16 cellular contexts compared by ENCODE assay signal in genomic region chr1:70038025-70038424, GRCh38.
A peak's percentile ranks its signal among the peaks of the same experiment; 100 is the strongest.
DNase-seq lines count a peak whose midpoint lies in the region; ATAC-seq and TF ChIP-seq lines count a peak whose summit lies in the region.
"Had no signal": no experiment of that assay in that cellular context is flagged by ENCODE, and none has a peak within 500 bp of the region (broad histone marks: within the 10 kb centered on the region; RNA-seq: fewer than 3 reads in every experiment).

No MANE protein-coding gene starts in this region.

- no peak overlapping the region for H3K4me2 ChIP-seq in smooth muscle cell
- no peak overlapping the region for H3K4me2 ChIP-seq in Karpas-422 (ENCODE audit: low read depth, low read length, poor library complexity, severe bottlenecking)
- H3K4me2 ChIP-seq: neural progenitor cell had no signal

- no peak for ATAC-seq in HG03442 (IDR thresholded peaks at IDR 0.05; ENCODE audit: unreplicated experiment)
- ATAC-seq: heart right ventricle had no signal

- peaks cover 9% of the 10 kb centered on the region for H3K4me1 ChIP-seq in smooth muscle cell (ENCODE audit: low read depth)
- H3K4me1 ChIP-seq in Karpas-422 (ENCODE audit: low read length): no peaks in the 10 kb centered on the region

- 44% methylated on average over 10 of the region's 10 CpGs for WGBS in smooth muscle cell (ENCODE audit: low lambda C conversion rate)

- H3K4me3 ChIP-seq in fibroblast of pulmonary artery (replicated peaks; ENCODE audit: low read depth, low read length) (no peak overlapping the region), smooth muscle cell (no peak overlapping the region), Karpas-422 (ENCODE audit: low read length) (no peak overlapping the region)
- H3K4me3 ChIP-seq: heart right ventricle, neural progenitor cell had no signal

- H3K79me2 ChIP-seq in smooth muscle cell (ENCODE audit: low read depth): no peaks in the 10 kb centered on the region
- no peaks in the 10 kb centered on the region for H3K79me2 ChIP-seq in Karpas-422 (ENCODE audit: low read length)

- no peaks in the 10 kb centered on the region for H3K9me2 ChIP-seq in Karpas-422 (replicated peaks; ENCODE audit: insufficient read depth, low read length)

- peak overlapping the region; percentile 38 for H3K9ac ChIP-seq in smooth muscle cell (ENCODE audit: low read depth)
- H3K9ac ChIP-seq in Karpas-422 (ENCODE audit: low read length): no peak overlapping the region
- H3K9ac ChIP-seq: neural progenitor cell had no signal

- peaks cover 5% of the 10 kb centered on the region for H3F3A ChIP-seq in smooth muscle cell (ENCODE audit: low read depth)

- no peak for TF ChIP-seq CTCF in fibroblast of pulmonary artery (IDR thresholded peaks at IDR 0.05; ENCODE audit: low read length, missing control alignments)
- TF ChIP-seq CTCF in smooth muscle cell (IDR thresholded peaks at IDR 0.05; ENCODE audit: borderline replicate concordance, insufficient read depth, poor library complexity, severe bottlenecking): no peak

- H3K9me3 ChIP-seq in smooth muscle cell (replicated peaks; ENCODE audit: low read depth) (no peaks in the 10 kb centered on the region), Karpas-422 (ENCODE audit: low read length) (no peaks in the 10 kb centered on the region)
- H3K9me3 ChIP-seq: heart right ventricle had no signal

- H3K27ac ChIP-seq in smooth muscle cell (ENCODE audit: low read depth): peak overlapping the region; percentile 67
- no peak overlapping the region for H3K27ac ChIP-seq in Karpas-422 (ENCODE audit: low read length)
- H3K27ac ChIP-seq: heart right ventricle, neural progenitor cell, VCaP had no signal

- in situ Hi-C loops in SK-MEL-5 (cut with HindIII; ENCODE audit: low pct_unique_long_range_greater_than_20kb, low sequenced_read_pairs): no loop called here

- H2AFZ ChIP-seq in smooth muscle cell (ENCODE audit: low read depth) (no peak overlapping the region), Karpas-422 (ENCODE audit: low read length) (no peak overlapping the region)
- H2AFZ ChIP-seq: neural progenitor cell had no signal

- H3K27me3 ChIP-seq in smooth muscle cell (ENCODE audit: low read depth) (no peaks in the 10 kb centered on the region), Karpas-422 (ENCODE audit: low read length) (no peaks in the 10 kb centered on the region)
- H3K27me3 ChIP-seq: heart right ventricle, neural progenitor cell had no signal

- no peaks in the 10 kb centered on the region for H3K36me3 ChIP-seq in smooth muscle cell (ENCODE audit: low read depth)
- H3K36me3 ChIP-seq in Karpas-422 (ENCODE audit: insufficient read depth, low read length): no peaks in the 10 kb centered on the region
- H3K36me3 ChIP-seq: heart right ventricle, neural progenitor cell had no signal

- H4K20me1 ChIP-seq in smooth muscle cell (ENCODE audit: low read depth) (no peaks in the 10 kb centered on the region), Karpas-422 (ENCODE audit: insufficient read depth, low read depth, low read length) (no peaks in the 10 kb centered on the region)

- DNase-seq in SIG-M5 treated with dmso at 0.1 percent for 504 hours (lab: John Stamatoyannopoulos, UW; ENCODE audit: unreplicated experiment): peak; percentile 41
- no peak for DNase-seq in SIG-M5 (lab: John Stamatoyannopoulos, UW)
- peak; percentile 86 for DNase-seq in SK-MEL-5 (ENCODE audit: low read depth, low spot score)
- peak; percentile 5 for DNase-seq in fibroblast of pulmonary artery (ENCODE audit: low read depth)
- no peak for DNase-seq in smooth muscle cell (lab: John Stamatoyannopoulos, UW; ENCODE audit: unreplicated experiment)
- no peak for DNase-seq in Karpas-422
- no peak for DNase-seq in NCI-H345 treated with DMSO at 0.1 percent for 48 hours (lab: John Stamatoyannopoulos, UW; ENCODE audit: unreplicated experiment)
- DNase-seq: effector CD4-positive, alpha-beta T cell; heart right ventricle; HFFc6; NCI-H1694 treated with DMSO at 0.1 percent for 48 hours; NCI-H526 treated with DMSO at 0.1 percent for 48 hours; small intestine had no signal

Comparison
In these comparisons a context has a peak if more than half of its experiments do, and no peak if none do; other contexts are left out.
1. DNase-seq: peak in SIG-M5 treated with dmso at 0.1 percent for 504 hours (single experiment), SK-MEL-5 (single experiment) and fibroblast of pulmonary artery (single experiment); none in SIG-M5 (single experiment), smooth muscle cell (single experiment), Karpas-422 (single experiment) and NCI-H345 treated with DMSO at 0.1 percent for 48 hours (single experiment).